ENCODE assay signal across 10 cellular contexts in genomic region chr11:76237041-76237649, GRCh38. TPM values are rescaled to one million over a fixed set of nuclear protein-coding genes. Genes with fewer than 3 reads are reported as not detected.
DNase-seq lines count a peak whose midpoint lies in the region; TF ChIP-seq lines count a peak whose summit lies in the region.
"Had no signal": no experiment of that assay in that cellular context is flagged by ENCODE, and none has a peak within 500 bp of the region (broad histone marks: within the 10 kb centered on the region; RNA-seq: fewer than 3 reads in every experiment).

No MANE protein-coding gene starts in this region.

- H3K36me3 Mint-ChIP-seq in Caco-2 (ENCODE audit: insufficient read depth, unreplicated experiment) (peaks cover 14% of the 10 kb centered on the region), HFFc6 (ENCODE audit: low read depth) (no peaks in the 10 kb centered on the region), nephron progenitor cell (ENCODE audit: low read depth) (no peaks in the 10 kb centered on the region)
- H3K36me3 Mint-ChIP-seq in activated CD4-positive, alpha-beta memory T cell treated with anti-CD3 and anti-CD28 coated beads, Interleukin-2, amount 10 ng/mL, durations not matched to agents 7 days and 5 days (ENCODE audit: low read depth), result peaks cover 5% of the 10 kb centered on the region

- H3K36me3 ChIP-seq in Caco-2 (ENCODE audit: control insufficient read depth, insufficient read depth, low read length), result no peaks in the 10 kb centered on the region
- no peaks in the 10 kb centered on the region for H3K36me3 ChIP-seq in adipocyte (ENCODE audit: control insufficient read depth, insufficient read depth, low read length, severe bottlenecking)
- H3K36me3 ChIP-seq in MG63, result no peaks in the 10 kb centered on the region
- H3K36me3 ChIP-seq: vagina had no signal

- H3K4me3 ChIP-seq in Caco-2 (ENCODE audit: low read depth, low read length) (no peak overlapping the region), adipocyte (ENCODE audit: low read length) (no peak overlapping the region), MG63 (no peak overlapping the region; the same call in 1 of the 2 replicates)

- H3K27me3 ChIP-seq in Caco-2 (replicated peaks; ENCODE audit: control insufficient read depth, insufficient read depth, low read length), result no peaks in the 10 kb centered on the region
- peaks cover 5% of the 10 kb centered on the region for H3K27me3 ChIP-seq in adipocyte (replicated peaks; ENCODE audit: control insufficient read depth, insufficient read depth, low read length)
- no peaks in the 10 kb centered on the region for H3K27me3 ChIP-seq in MG63
- H3K27me3 ChIP-seq: vagina had no signal

- peak overlapping the region; percentile 93 for H3K4me3 Mint-ChIP-seq in Caco-2 (ENCODE audit: unreplicated experiment)
- peak overlapping the region; percentile 99 for H3K4me3 Mint-ChIP-seq in HFFc6
- peak overlapping the region; percentile 99 for H3K4me3 Mint-ChIP-seq in nephron progenitor cell
- H3K4me3 Mint-ChIP-seq in activated CD4-positive, alpha-beta memory T cell treated with anti-CD3 and anti-CD28 coated beads, Interleukin-2, amount 10 ng/mL, durations not matched to agents 7 days and 5 days, result no peak overlapping the region

- H3K9ac ChIP-seq in adipocyte (ENCODE audit: low read length), result no peak overlapping the region

- H3K9me3 Mint-ChIP-seq in Caco-2 (ENCODE audit: unreplicated experiment) (no peaks in the 10 kb centered on the region), HFFc6 (no peaks in the 10 kb centered on the region), nephron progenitor cell (no peaks in the 10 kb centered on the region)
- H3K9me3 Mint-ChIP-seq in activated CD4-positive, alpha-beta memory T cell treated with anti-CD3 and anti-CD28 coated beads, Interleukin-2, amount 10 ng/mL, durations not matched to agents 7 days and 5 days, result no peaks in the 10 kb centered on the region

- no peak for TF ChIP-seq CTCF in Caco-2 (IDR thresholded peaks at IDR 0.05; ENCODE audit: insufficient read depth in 1 of 2, low read depth in 1 of 2, low read length in 1 of 2, severe bottlenecking in 1 of 2, unreplicated experiment in 1 of 2)
- TF ChIP-seq CTCF in HFFc6 (IDR thresholded peaks at IDR 0.05), result no peak
- TF ChIP-seq CTCF in nephron progenitor cell (IDR thresholded peaks at IDR 0.05), result no peak

- POLR2A ChIA-PET in Caco-2 (lab: Charles Lee), result interaction anchor here (0.6 kb wide), 1 partner anchor 25 kb away, joined by 3 read pairs; no protein-coding TSS in a partner anchor
- POLR2A ChIA-PET in activated CD4-positive, alpha-beta memory T cell treated with anti-CD3 and anti-CD28 coated beads, Interleukin-2, amount 10 ng/mL, durations not matched to agents 7 days and 5 days (lab: Charles Lee), result interaction anchor here (1.7 kb wide), 1 partner anchor 30 kb away, joined by 4 read pairs; no protein-coding TSS in a partner anchor

- DNase-seq in Caco-2 (no peak), HFFc6 (no peak), adipocyte (ENCODE audit: low read depth) (peak; percentile 23), nephron progenitor cell (no peak), NCI-H2196 treated with DMSO at 0.1 percent for 48 hours (lab: John Stamatoyannopoulos, UW; ENCODE audit: unreplicated experiment) (no peak), MG63 (no peak)
- DNase-seq in activated CD4-positive, alpha-beta memory T cell treated with anti-CD3 and anti-CD28 coated beads, Interleukin-2, amount 10 ng/mL, durations not matched to agents 7 days and 5 days, result no peak
- DNase-seq: activated CD4-positive, alpha-beta T cell treated with anti-CD3 and anti-CD28 coated beads for 48 hours; SIG-M5 had no signal

- CTCF ChIA-PET in Caco-2 (lab: Charles Lee), result interaction anchor here (0.6 to 4.6 kb wide), 2 partner anchors 29 to 467 kb away, joined by 5 to 34 read pairs; no protein-coding TSS in a partner anchor
- CTCF ChIA-PET in activated CD4-positive, alpha-beta memory T cell treated with anti-CD3 and anti-CD28 coated beads, Interleukin-2, amount 10 ng/mL, durations not matched to agents 7 days and 5 days (lab: Charles Lee), result interaction anchor here (5.3 kb wide), 1 partner anchor 29 kb away, joined by 66 read pairs; no protein-coding TSS in a partner anchor

- H3K9me3 ChIP-seq in Caco-2, result no peaks in the 10 kb centered on the region
- H3K9me3 ChIP-seq in adipocyte (ENCODE audit: control insufficient read depth, low read length), result no peaks in the 10 kb centered on the region
- no peaks in the 10 kb centered on the region for H3K9me3 ChIP-seq in MG63
- H3K9me3 ChIP-seq: vagina had no signal

- peaks cover 4% of the 10 kb centered on the region for H3K4me1 ChIP-seq in Caco-2
- peaks cover 19% of the 10 kb centered on the region for H3K4me1 ChIP-seq in adipocyte (ENCODE audit: control insufficient read depth, insufficient read depth, low read length)

- peaks cover 3% of the 10 kb centered on the region for H3K27me3 Mint-ChIP-seq in Caco-2 (ENCODE audit: insufficient read depth, unreplicated experiment)
- H3K27me3 Mint-ChIP-seq in HFFc6 (ENCODE audit: insufficient read depth), result peaks cover 11% of the 10 kb centered on the region
- peaks cover 55% of the 10 kb centered on the region for H3K27me3 Mint-ChIP-seq in nephron progenitor cell (ENCODE audit: low read depth, poor library complexity)
- H3K27me3 Mint-ChIP-seq in activated CD4-positive, alpha-beta memory T cell treated with anti-CD3 and anti-CD28 coated beads, Interleukin-2, amount 10 ng/mL, durations not matched to agents 7 days and 5 days, result peaks cover 35% of the 10 kb centered on the region

- intact Hi-C loops in Caco-2 (cut with micrococcal nuclease; ENCODE audit: unreplicated experiment), result no loop called here

- H3K4me1 Mint-ChIP-seq in Caco-2 (ENCODE audit: low read depth, unreplicated experiment) (peaks cover 11% of the 10 kb centered on the region), HFFc6 (ENCODE audit: low read depth) (peaks cover 15% of the 10 kb centered on the region), nephron progenitor cell (peaks cover 28% of the 10 kb centered on the region)
- peaks cover 40% of the 10 kb centered on the region for H3K4me1 Mint-ChIP-seq in activated CD4-positive, alpha-beta memory T cell treated with anti-CD3 and anti-CD28 coated beads, Interleukin-2, amount 10 ng/mL, durations not matched to agents 7 days and 5 days

- BruUV-seq in Caco-2 (replicated peaks; lab: Mats Ljungman, UMichigan), result no TSS peak

- H3K27ac Mint-ChIP-seq in Caco-2 (ENCODE audit: unreplicated experiment), result no peak overlapping the region
- H3K27ac Mint-ChIP-seq in HFFc6, result no peak overlapping the region
- no peak overlapping the region for H3K27ac Mint-ChIP-seq in nephron progenitor cell
- H3K27ac Mint-ChIP-seq in activated CD4-positive, alpha-beta memory T cell treated with anti-CD3 and anti-CD28 coated beads, Interleukin-2, amount 10 ng/mL, durations not matched to agents 7 days and 5 days, result no peak overlapping the region

RNA-seq across cellular contexts. Expression of gene WNT11, which starts 30.8 kb away (rescaled TPM):
- total RNA-seq in Caco-2 (2022), result 22.6 and 29.0 TPM in 2 replicates
- total RNA-seq in HFFc6 (2021; fragmentation: NEBNext Ultra II Directional; extraction: Animal tissue kit (Norgen Biotek cat#: 25700)), result not detected
- total RNA-seq in activated CD4-positive, alpha-beta memory T cell treated with anti-CD3 and anti-CD28 coated beads, Interleukin-2, amount 10 ng/mL, durations not matched to agents 7 days and 5 days, result under 1 TPM in 1 of 2 experiments, not detected in 1; 0.20 TPM
- total RNA-seq in MG63 (2014; rRNA removed; shearing (Covaris generic); ENCODE audit: low replicate concordance), result not detected in 2 replicates

Comparison
In these comparisons a context has a peak if more than half of its experiments do, and no peak if none do; other contexts are left out.
1. RNA of gene WNT11, which starts 30.8 kb away (total RNA-seq): 22.6 to 29.0 TPM in Caco-2; 0.20 TPM in activated CD4-positive, alpha-beta memory T cell treated with anti-CD3 and anti-CD28 coated beads, Interleukin-2, amount 10 ng/mL, durations not matched to agents 7 days and 5 days, not detected in HFFc6 and not detected in MG63; every median in the first group is over 10 times any median in the second.